ENCODE assay signal across 15 cellular contexts in genomic region chr2:34266908-34267697, GRCh38.
A peak's percentile ranks its signal among the peaks of the same experiment; 100 is the strongest.
DNase-seq lines count a peak whose midpoint lies in the region; ATAC-seq lines count a peak whose summit lies in the region.
"Had no signal": no experiment of that assay in that cellular context is flagged by ENCODE, and none has a peak within 500 bp of the region (broad histone marks: within the 10 kb centered on the region; RNA-seq: fewer than 3 reads in every experiment).

No MANE protein-coding gene starts in this region.

- no peak overlapping the region for H3K27ac ChIP-seq in substantia nigra (ENCODE audit: low read depth, low read length, poor library complexity, severe bottlenecking)
- H3K27ac ChIP-seq: 22Rv1, heart right ventricle, left ventricle myocardium inferior had no signal

- DNase-seq in NCI-H1105 treated with DMSO at 0.1 percent for 48 hours (lab: John Stamatoyannopoulos, UW) (peak; percentile 0), NCI-H1105 (lab: John Stamatoyannopoulos, UW) (no peak), RPMI8226 (peak; percentile 92), substantia nigra (lab: John Stamatoyannopoulos, UW) (no peak), DMS114 treated with DMSO at 0.1 percent for 48 hours (lab: John Stamatoyannopoulos, UW; ENCODE audit: unreplicated experiment) (no peak), CD1c-positive myeloid dendritic cell (ENCODE audit: extremely low spot score) (no peak)
- DNase-seq: activated CD4-positive, alpha-beta T cell treated with anti-CD3 and anti-CD28 coated beads for 1 hour; activated effector memory CD4-positive, alpha-beta T cell treated with Interleukin-2 at 50 U/mL for 16 hours; heart right ventricle; HFFc6; left ventricle myocardium inferior; NCI-H146 had no signal

- ATAC-seq in GM21447 (IDR thresholded peaks at IDR 0.05; ENCODE audit: unreplicated experiment) (peak; percentile 81), HG02981 (IDR thresholded peaks at IDR 0.05; ENCODE audit: unreplicated experiment) (peak; percentile 81)
- ATAC-seq: heart right ventricle had no signal

Comparison
In these comparisons a context has a peak if more than half of its experiments do, and no peak if none do; other contexts are left out.
1. DNase-seq: peak in NCI-H1105 treated with DMSO at 0.1 percent for 48 hours (single experiment) and RPMI8226 (single experiment); none in NCI-H1105 (single experiment), substantia nigra (0 of 49), DMS114 treated with DMSO at 0.1 percent for 48 hours (single experiment) and CD1c-positive myeloid dendritic cell (single experiment).